In genomic region chr7:30843741-30844482, GRCh38 we compare ENCODE assay signal across 23 cellular contexts.
DNase-seq lines count a peak whose midpoint lies in the region; ATAC-seq, FAIRE-seq and TF ChIP-seq lines count a peak whose summit lies in the region.
"Had no signal": no experiment of that assay in that cellular context is flagged by ENCODE, and none has a peak within 500 bp of the region (broad histone marks: within the 10 kb centered on the region; RNA-seq: fewer than 3 reads in every experiment).

No MANE protein-coding gene starts in this region.

- H2BK5ac ChIP-seq in H1 (ENCODE audit: low read depth, low read length) = no peak overlapping the region

- TF ChIP-seq CTCF in left ventricle myocardium inferior (IDR thresholded peaks at IDR 0.05; ENCODE audit: borderline replicate concordance) (no peak), H1 (IDR thresholded peaks at IDR 0.05; ENCODE audit: control extremely low read depth in 1 of 3, insufficient read depth in 1 of 3, low read depth in 1 of 3, low read length in 3 of 3) (peak in 2 of 3 experiments; percentile 14 to 30; a peak in 2 of 4 replicates), vagina (IDR thresholded peaks at IDR 0.05) (no peak)

- no peak overlapping the region for H2BK120ac ChIP-seq in H1 (replicated peaks; ENCODE audit: low read depth, low read length)

- no peak overlapping the region for H3K4me2 ChIP-seq in H1 (ENCODE audit: insufficient read depth in 1 of 2, low read depth in 2 of 2, low read length in 2 of 2)

- no peak overlapping the region for H3K4me3 ChIP-seq in left ventricle myocardium inferior
- H3K4me3 ChIP-seq in H1 (ENCODE audit: extremely low read depth in 1 of 4, insufficient read depth in 2 of 4, low read depth in 3 of 4, low read length in 4 of 4) = no peak overlapping the region
- H3K4me3 ChIP-seq in rectal smooth muscle tissue (ENCODE audit: low read length) = no peak overlapping the region
- H3K4me3 ChIP-seq in vagina = no peak overlapping the region
- H3K4me3 ChIP-seq: heart left ventricle had no signal

- H4K91ac ChIP-seq in H1 (replicated peaks; ENCODE audit: insufficient read length, low read length) = no peak overlapping the region

- no peak for TF ChIP-seq POLR2A in H1 (IDR thresholded peaks at IDR 0.05; ENCODE audit: control extremely low read depth in 1 of 2, low read depth in 2 of 2, low read length in 2 of 2)
- no peak for TF ChIP-seq POLR2A in vagina (IDR thresholded peaks at IDR 0.05)

- H3K23me2 ChIP-seq in H1 (ENCODE audit: low read depth, low read length) = no peaks in the 10 kb centered on the region

- no peaks in the 10 kb centered on the region for H4K20me1 ChIP-seq in H1 (replicated peaks in 1 of 2; ENCODE audit: control insufficient read depth in 1 of 2, insufficient read depth in 2 of 2, low read length in 2 of 2)

- H2AFZ ChIP-seq in H1 (ENCODE audit: low read length) = no peak overlapping the region
- H2AFZ ChIP-seq: parathyroid adenoma had no signal

- H3K9me3 ChIP-seq in left ventricle myocardium inferior (replicated peaks) = no peaks in the 10 kb centered on the region
- H3K9me3 ChIP-seq in H1 (ENCODE audit: insufficient read depth in 2 of 2, low read depth in 1 of 2, low read length in 1 of 2) = no peaks in the 10 kb centered on the region
- H3K9me3 ChIP-seq in vagina = no peaks in the 10 kb centered on the region
- H3K9me3 ChIP-seq: heart left ventricle had no signal

- H3K79me1 ChIP-seq in H1 (ENCODE audit: low read depth, low read length) = no peaks in the 10 kb centered on the region

- FAIRE-seq in H1 (lab: Jason Lieb, UNC) = no peak
- FAIRE-seq: GM18507 had no signal

- H2BK20ac ChIP-seq in H1 (ENCODE audit: low read length) = no peak overlapping the region

- POLR2A ChIA-PET in H1 (lab: Charles Lee; ENCODE audit: partially characterized antibody) = interaction anchor here (1.0 kb wide), 1 partner anchor 95 kb away, joined by 3 read pairs; no protein-coding TSS in a partner anchor

- CTCF ChIA-PET in H1 (lab: Charles Lee; ENCODE audit: partially characterized antibody) = interaction anchor here (0.8 to 1.2 kb wide), 4 partner anchors 9 to 95 kb away, joined by 3 to 5 read pairs (median 3); no protein-coding TSS in a partner anchor

- WGBS in H1 (ENCODE audit: extremely low coverage in 1 of 2, insufficient coverage in 1 of 2, insufficient read length in 1 of 2, insufficient replicate concordance in 2 of 2, low coverage in 1 of 2, low lambda C conversion rate in 2 of 2, missing lambda C conversion rate in 1 of 2), 2 experiments = 86% methylated on average over 8 of the region's 11 CpGs; no CpG with 5 or more reads in 1 of the 2 experiments

- DNase-seq in left ventricle myocardium inferior (no peak), Right ventricle myocardium inferior (ENCODE audit: missing footprints) (no peak), H1 (ENCODE audit: low read depth in 1 of 2, low spot score in 2 of 2) (no peak), vagina (ENCODE audit: extremely low spot score in 2 of 2) (no peak), AML-193 (lab: John Stamatoyannopoulos, UW) (no peak)
- DNase-seq: activated B cell treated with CpG ODN at 0.5 μM for 24 hours; activated CD8-positive, alpha-beta T cell treated with anti-CD3 and anti-CD28 coated beads, Interleukin-2, amount 10 ng/mL, durations not matched to agents 7 days and 5 days; activated T-cell treated with anti-CD3 and anti-CD28 coated beads, Interleukin-2, amount 50 U/mL, for 48 hours; CD4-positive, CD25-positive, alpha-beta regulatory T cell; effector CD4-positive, alpha-beta T cell; heart left ventricle; immature natural killer cell; MM.1S; NCI-H2029; NCI-H510A treated with DMSO at 0.1 percent for 48 hours; SIG-M5; stimulated activated CD4-positive, alpha-beta T cell treated with anti-CD3 and anti-CD28 coated beads, Interleukin-4, amount 100 ng/mL, for 1 hour; trophoblast cell had no signal

- H3K9ac ChIP-seq in H1 (replicated peaks in 1 of 4; ENCODE audit: extremely low read depth in 1 of 4, low read depth in 3 of 4, low read length in 3 of 4) = no peak overlapping the region
- no peak overlapping the region for H3K9ac ChIP-seq in rectal smooth muscle tissue (ENCODE audit: low read length)
- H3K9ac ChIP-seq: parathyroid adenoma had no signal

- peaks cover 67% of the 10 kb centered on the region for H3K4me1 ChIP-seq in left ventricle myocardium inferior
- 0 out of 7 replicates have a peak, but pooled peaks cover 0 to 1% (median 0%) of the 10 kb centered on the region in 4 experiments for H3K4me1 ChIP-seq in H1 (replicated peaks in 1 of 4; ENCODE audit: control insufficient read depth in 3 of 4, insufficient read depth in 4 of 4, low read length in 3 of 4)
- H3K4me1 ChIP-seq in rectal smooth muscle tissue (ENCODE audit: control insufficient read depth, insufficient read depth, low read length) = peaks cover 24% of the 10 kb centered on the region
- H3K4me1 ChIP-seq in vagina = peaks cover 37% of the 10 kb centered on the region
- H3K4me1 ChIP-seq: parathyroid adenoma had no signal

- intact Hi-C loops in left ventricle myocardium inferior (cut with micrococcal nuclease) (no loop called here), Right ventricle myocardium inferior (cut with DNase I) (no loop called here), vagina (cut with DNase I) (no loop called here)

- no peak for TF ChIP-seq EP300 in H1 (IDR thresholded peaks at IDR 0.05; ENCODE audit: borderline replicate concordance in 1 of 2, low read depth in 2 of 2, low read length in 2 of 2)

- no peak for TF ChIP-seq RAD21 in H1 (IDR thresholded peaks at IDR 0.05 in 1 of 2, conservative IDR thresholded peaks at IDR 0.05 in 1 of 2; ENCODE audit: low read depth in 2 of 2, low read length in 2 of 2)

- H4K5ac ChIP-seq in H1 (ENCODE audit: insufficient read length, low read depth, low read length) = no peak overlapping the region

- H2BK15ac ChIP-seq in H1 (ENCODE audit: low read length) = no peak overlapping the region

- no peak overlapping the region for H3K4ac ChIP-seq in H1 (replicated peaks; ENCODE audit: insufficient read length, low read depth, low read length)

- H3K36me3 ChIP-seq in left ventricle myocardium inferior = peaks cover 7% of the 10 kb centered on the region
- H3K36me3 ChIP-seq in H1 (ENCODE audit: control insufficient read depth in 2 of 4, insufficient read depth in 4 of 4, low read length in 3 of 4) = no peaks in the 10 kb centered on the region
- H3K36me3 ChIP-seq in rectal smooth muscle tissue (ENCODE audit: control insufficient read depth, insufficient read depth, low read length) = no peaks in the 10 kb centered on the region
- H3K36me3 ChIP-seq in vagina = no peaks in the 10 kb centered on the region

- no peak overlapping the region for H2BK12ac ChIP-seq in H1 (ENCODE audit: low read depth, low read length)

- no peak overlapping the region for H3K14ac ChIP-seq in H1 (ENCODE audit: insufficient read length)

- no peak overlapping the region for H2AK5ac ChIP-seq in H1 (ENCODE audit: low read depth, low read length)

- H3K23ac ChIP-seq in H1 (ENCODE audit: insufficient read length) = no peak overlapping the region

- H3K27me3 ChIP-seq in left ventricle myocardium inferior (ENCODE audit: low read depth) (no peaks in the 10 kb centered on the region), H1 (replicated peaks in 1 of 4; ENCODE audit: control insufficient read depth in 3 of 4, extremely low read depth in 1 of 4, insufficient read depth in 3 of 4, low read length in 3 of 4) (no peaks in the 10 kb centered on the region), rectal smooth muscle tissue (ENCODE audit: control insufficient read depth, insufficient read depth, low read length) (no peaks in the 10 kb centered on the region), vagina (no peaks in the 10 kb centered on the region)
- H3K27me3 ChIP-seq: heart left ventricle had no signal

- no peak overlapping the region; the same call in 1 of the 2 replicates for H4K8ac ChIP-seq in H1 (ENCODE audit: extremely low read depth, insufficient read depth, low read length)

- H3K27ac ChIP-seq in left ventricle myocardium inferior (replicated peaks) = peak overlapping the region; percentile 27
- no peak overlapping the region for H3K27ac ChIP-seq in H1 (ENCODE audit: low read depth, low read length)
- H3K27ac ChIP-seq in rectal smooth muscle tissue (ENCODE audit: low read depth, low read length) = peak overlapping the region; percentile 80
- H3K27ac ChIP-seq in vagina = peak overlapping the region; percentile 49
- H3K27ac ChIP-seq: parathyroid adenoma had no signal

- no peak overlapping the region for H3K18ac ChIP-seq in H1 (ENCODE audit: extremely low read depth, low read length)

- no peaks in the 10 kb centered on the region for H3K79me2 ChIP-seq in H1 (ENCODE audit: control insufficient read depth in 1 of 2, insufficient read depth in 2 of 2, low read length in 2 of 2)
- H3K79me2 ChIP-seq: parathyroid adenoma had no signal

- ATAC-seq in Right ventricle myocardium inferior (no peak), GM18909 (IDR thresholded peaks at IDR 0.05; ENCODE audit: poor library complexity, unreplicated experiment) (no peak), GM19351 (IDR thresholded peaks at IDR 0.05; ENCODE audit: unreplicated experiment) (no peak)
- ATAC-seq: activated CD8-positive, alpha-beta T cell treated with anti-CD3 and anti-CD28 coated beads, Interleukin-2, amount 10 ng/mL, durations not matched to agents 7 days and 5 days had no signal

- H3K56ac ChIP-seq in H1 (replicated peaks; ENCODE audit: insufficient read length, low read depth, low read length) = no peak overlapping the region

TF ChIP-seq in H1, 55 proteins besides CTCF, POLR2A, EP300 and RAD21:
- no peak for TF ChIP-seq TBP (IDR thresholded peaks at IDR 0.05; ENCODE audit: low read depth, low read length)
- TF ChIP-seq SRF (IDR thresholded peaks at IDR 0.05; ENCODE audit: low read depth, low read length) = no peak
- no peak for TF ChIP-seq PHF8 (conservative IDR thresholded peaks at IDR 0.05; ENCODE audit: low read depth, low read length)
- TF ChIP-seq SIX5 (IDR thresholded peaks at IDR 0.05; ENCODE audit: low read depth, low read length) = no peak
- TF ChIP-seq HDAC2 (IDR thresholded peaks at IDR 0.05; ENCODE audit: borderline replicate concordance in 1 of 2, low read depth in 2 of 2, low read length in 2 of 2) = no peak
- TF ChIP-seq KDM5A (IDR thresholded peaks at IDR 0.05; ENCODE audit: low read length) = no peak
- TF ChIP-seq TCF12 (IDR thresholded peaks at IDR 0.05; ENCODE audit: low read depth, low read length) = no peak
TF ChIP-seq in H1: peak in this region for 0.

Comparison
In these comparisons a context has a peak if more than half of its experiments do, and no peak if none do; other contexts are left out.
1. CTCF ChIP-seq: peak in H1 (2 of 3); none in left ventricle myocardium inferior (single experiment) and vagina (0 of 3).